Comparison of ENCODE assay signal across 14 cellular contexts in the genomic region with DNA sequence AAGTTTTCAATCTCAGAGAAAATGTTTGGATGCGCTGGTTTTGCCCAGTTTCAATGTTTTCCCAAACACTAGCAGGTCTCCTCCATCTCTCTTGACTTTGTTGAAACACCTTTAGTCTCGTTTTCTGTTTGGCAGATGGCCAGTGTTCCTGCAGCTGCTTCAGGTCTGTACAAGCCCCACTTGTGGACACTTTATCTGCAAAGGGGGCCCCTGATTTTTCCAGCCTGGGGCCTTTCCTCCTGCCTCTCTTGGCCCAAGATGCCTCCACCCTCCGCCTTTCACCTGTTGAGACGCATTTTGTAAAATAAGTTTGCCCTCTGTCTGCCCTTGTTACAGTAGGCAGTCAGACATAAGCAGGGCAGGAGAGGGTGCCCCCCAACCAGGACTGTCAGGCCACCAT. TPM values are rescaled to one million over a fixed set of nuclear protein-coding genes. Genes with fewer than 3 reads are reported as not detected.
DNase-seq lines count a peak whose midpoint lies in the region; ATAC-seq and TF ChIP-seq lines count a peak whose summit lies in the region.
"Had no signal": no experiment of that assay in that cellular context is flagged by ENCODE, and none has a peak within 500 bp of the region (broad histone marks: within the 10 kb centered on the region; RNA-seq: fewer than 3 reads in every experiment).

No MANE protein-coding gene starts in this region.

- H3K9me3 ChIP-seq in breast epithelium (no peaks in the 10 kb centered on the region), thyroid gland (no peaks in the 10 kb centered on the region)

- peak overlapping the region in 1 of 3 donors; percentile 53 for H3K4me3 ChIP-seq in breast epithelium
- H3K4me3 ChIP-seq in thyroid gland (replicated peaks in 1 of 3), result no peak overlapping the region
- H3K4me3 ChIP-seq: K562 had no signal

- TF ChIP-seq POLR2A in breast epithelium (IDR thresholded peaks at IDR 0.05), result no peak
- TF ChIP-seq POLR2A in thyroid gland (IDR thresholded peaks at IDR 0.05), result no peak

- H3K36me3 ChIP-seq in breast epithelium, result no peaks in the 10 kb centered on the region
- no peaks in the 10 kb centered on the region for H3K36me3 ChIP-seq in thyroid gland

- 46 to 58% methylated on average over 4 of the region's 4 CpGs for WGBS in thyroid gland, 2 donors

- TF ChIP-seq CTCF in breast epithelium (IDR thresholded peaks at IDR 0.05) (no peak), thyroid gland (IDR thresholded peaks at IDR 0.05) (no peak)

- DNase-seq in NCI-H510A treated with DMSO at 0.1 percent for 48 hours (lab: John Stamatoyannopoulos, UW) (peak; percentile 67), NCI-H510A (lab: John Stamatoyannopoulos, UW) (no peak), NCI-H2171 treated with DMSO at 0.1 percent for 48 hours (lab: John Stamatoyannopoulos, UW) (peak; percentile 86), breast epithelium (ENCODE audit: low spot score in 2 of 2) (no peak), thyroid gland (peak; percentile 80 to 85)
- DNase-seq in stimulated activated CD4-positive, alpha-beta T cell treated with anti-CD3 and anti-CD28 coated beads, Interleukin-4, amount 100 ng/mL, for 4 hours, result no peak
- DNase-seq: ACHN; activated naive CD4-positive, alpha-beta T cell treated with anti-CD3 and anti-CD28 coated beads, Interleukin-2, amount 50 U/mL, for 16 hours; stimulated activated CD4-positive, alpha-beta T cell treated with anti-CD3 and anti-CD28 coated beads, Interleukin-12 subunit alpha, Interleukin-12 subunit beta, amount 100 ng/mL, for 4 hours had no signal

- intact Hi-C loops in breast epithelium (cut with DNase I; ENCODE audit: low total_unique reads) (loop anchor here (5.0 kb wide), 1 partner anchor 1059 kb away; no protein-coding TSS in a partner anchor), thyroid gland (cut with DNase I) (no loop called here)

- ATAC-seq in HG02610 (IDR thresholded peaks at IDR 0.05; ENCODE audit: unreplicated experiment), result no peak
- no peak for ATAC-seq in GM21825 (IDR thresholded peaks at IDR 0.05; ENCODE audit: unreplicated experiment)
- ATAC-seq: K562 had no signal

- H3K4me1 ChIP-seq in breast epithelium, result no peaks in the 10 kb centered on the region
- H3K4me1 ChIP-seq in thyroid gland, result peaks cover 19 to 31% of the 10 kb centered on the region in 2 donors

- H3K27me3 ChIP-seq in breast epithelium (no peaks in the 10 kb centered on the region), thyroid gland (no peaks in the 10 kb centered on the region)

- H3K27ac ChIP-seq in breast epithelium, result peak overlapping the region; percentile 12 to 76
- peak overlapping the region; percentile 76 to 88 (median 83) for H3K27ac ChIP-seq in thyroid gland

RNA-seq across cellular contexts. Expression of gene PRM1, which starts 21.8 kb away (rescaled TPM):
- total RNA-seq in breast epithelium (not detected), thyroid gland (100 to 1,000 TPM in 1 of 4 donors, 10 to 100 TPM in 1, not detected in 2; 13.7 to 335 TPM)
- total RNA-seq: K562, mucosa of gallbladder, SK-MEL-5 had no signal

RNA-seq across cellular contexts. Expression of gene PRM2, which starts 26.7 kb away (rescaled TPM):
- not detected for total RNA-seq in breast epithelium
- 10 to 100 TPM in 1 of 4 donors, 1 to 10 TPM in 1, not detected in 2; 8.2 to 64.4 TPM for total RNA-seq in thyroid gland
- total RNA-seq: K562, mucosa of gallbladder, SK-MEL-5 had no signal

RNA-seq across cellular contexts. Expression of gene PRM3, which starts 29.5 kb away (rescaled TPM):
- total RNA-seq in breast epithelium (not detected), thyroid gland (not detected)
- total RNA-seq: K562, mucosa of gallbladder, SK-MEL-5 had no signal

RNA-seq across cellular contexts. Expression of gene TNP2, which starts 33.9 kb away (rescaled TPM):
- total RNA-seq in breast epithelium (not detected), thyroid gland (not detected)
- total RNA-seq: K562, mucosa of gallbladder, SK-MEL-5 had no signal

RNA-seq across cellular contexts. Expression of gene RMI2, which starts 42.3 kb away (rescaled TPM):
- total RNA-seq in breast epithelium, result 1 to 10 TPM in 1 of 3 donors, under 1 TPM in 2; 0.16 to 1.6 (median 0.33) TPM
- total RNA-seq in thyroid gland, result 1 to 10 TPM in 3 of 4 donors, not detected in 1; 2.5 to 2.8 (median 2.6) TPM

Comparison
In these comparisons a context has a peak if more than half of its experiments do, and no peak if none do; other contexts are left out.
1. DNase-seq: peak in NCI-H510A treated with DMSO at 0.1 percent for 48 hours (single experiment), NCI-H2171 treated with DMSO at 0.1 percent for 48 hours (single experiment) and thyroid gland (2 of 2); none in NCI-H510A (single experiment), breast epithelium (0 of 2) and stimulated activated CD4-positive, alpha-beta T cell treated with anti-CD3 and anti-CD28 coated beads, Interleukin-4, amount 100 ng/mL, for 4 hours (0 of 2).